In genomic region chr1:153566414-153567371, GRCh38 we compare ENCODE assay signal across 8 cellular contexts. TPM values are rescaled to one million over a fixed set of nuclear protein-coding genes. Genes with fewer than 3 reads are reported as not detected.
DNase-seq lines count a peak whose midpoint lies in the region; ATAC-seq and TF ChIP-seq lines count a peak whose summit lies in the region.

No MANE protein-coding gene starts in this region.

- no peaks in the 10 kb centered on the region for H3K36me3 Mint-ChIP-seq in H9 (ENCODE audit: insufficient read depth in 1 of 3, low read depth in 3 of 3)

- no peak overlapping the region for H3K27ac ChIP-seq in H9 (ENCODE audit: insufficient read length, low read depth, low read length)
- peak overlapping the region; percentile 98 for H3K27ac ChIP-seq in mesenchymal stem cell (ENCODE audit: low read length, poor library complexity, severe bottlenecking)

- peaks cover 33 to 35% of the 10 kb centered on the region in 2 experiments for H3K4me1 Mint-ChIP-seq in H9

- peak overlapping the region; percentile 78 for H3K18ac ChIP-seq in H9 (ENCODE audit: insufficient read length, low read depth, low read length)
- H3K18ac ChIP-seq in mesenchymal stem cell (ENCODE audit: low read depth in 1 of 2, low read length in 2 of 2): peak overlapping the region; percentile 91 to 99

- H4K20me1 ChIP-seq in H9 (ENCODE audit: control insufficient read depth, insufficient read depth, insufficient read length): peaks cover 3% of the 10 kb centered on the region

- H3K36me3 ChIP-seq in BE2C: no peaks in the 10 kb centered on the region
- H3K36me3 ChIP-seq in mesenchymal stem cell (ENCODE audit: control insufficient read depth in 1 of 2, insufficient read depth in 2 of 2, low read depth in 1 of 2, low read length in 2 of 2): no peaks in the 10 kb centered on the region

- H3K4me2 ChIP-seq in H9 (ENCODE audit: insufficient read depth, insufficient read length, low read length): no peak overlapping the region
- H3K4me2 ChIP-seq in mesenchymal stem cell (ENCODE audit: low read length, poor library complexity, severe bottlenecking): no peak overlapping the region

- H4K91ac ChIP-seq in H9 (ENCODE audit: insufficient read length, low read depth, low read length) (no peak overlapping the region), mesenchymal stem cell (ENCODE audit: low read length) (peak overlapping the region; percentile 98)

- H3K79me1 ChIP-seq in H9 (ENCODE audit: insufficient read depth, low read depth, low read length, poor library complexity, severe bottlenecking) (no peaks in the 10 kb centered on the region), mesenchymal stem cell (replicated peaks; ENCODE audit: low read length, poor library complexity, severe bottlenecking) (peaks cover 11% of the 10 kb centered on the region)

- no peak overlapping the region for H3K23ac ChIP-seq in H9 (ENCODE audit: insufficient read length, low read depth, low read length)
- H3K23ac ChIP-seq in mesenchymal stem cell (ENCODE audit: low read length in 2 of 2): peak overlapping the region in 1 of 2 experiments; percentile 46

- H3K9me3 Mint-ChIP-seq in H9: no peaks in the 10 kb centered on the region

- H3K4me3 ChIP-seq in BE2C (ENCODE audit: low read depth, low read length) (no peak overlapping the region), mesenchymal stem cell (ENCODE audit: insufficient read depth in 1 of 2, low read depth in 1 of 2, low read length in 2 of 2) (peak overlapping the region in 1 of 2 experiments; percentile 58)

- H2BK120ac ChIP-seq in H9 (ENCODE audit: low read depth, low read length, poor library complexity, severe bottlenecking): peak overlapping the region; percentile 39
- H2BK120ac ChIP-seq in mesenchymal stem cell (ENCODE audit: low read depth, low read length): peak overlapping the region; percentile 99

- DNase-seq in BE2C (peak; percentile 98), H9 (peak; percentile 97), NCI-H82 treated with DMSO at 0.1 percent for 48 hours (lab: John Stamatoyannopoulos, UW; ENCODE audit: unreplicated experiment) (peak; percentile 91), mesenchymal stem cell (peak; percentile 98)
- DNase-seq in activated CD8-positive, alpha-beta memory T cell treated with anti-CD3 and anti-CD28 coated beads for 4 hours (ENCODE audit: low read depth in 2 of 2): peak; percentile 83 to 88
- peak; percentile 65 for DNase-seq in effector CD4-positive, alpha-beta T cell
- DNase-seq in stimulated activated CD8-positive, alpha-beta memory T cell treated with anti-CD3 and anti-CD28 coated beads, Interleukin-12 subunit alpha, Interleukin-12 subunit beta, amount 100 ng/mL, for 24 hours (ENCODE audit: extremely low read depth): peak; percentile 63

- no peak overlapping the region for H2BK5ac ChIP-seq in H9 (ENCODE audit: insufficient read length, low read length)
- peak overlapping the region; percentile 99 for H2BK5ac ChIP-seq in mesenchymal stem cell (ENCODE audit: low read depth, low read length, poor library complexity, severe bottlenecking)

- H2AK5ac ChIP-seq in H9 (ENCODE audit: insufficient read length, low read length): no peak overlapping the region
- H2AK5ac ChIP-seq in mesenchymal stem cell (ENCODE audit: low read length, severe bottlenecking): peak overlapping the region; percentile 99

- peaks cover 34% of the 10 kb centered on the region for H3K4me1 ChIP-seq in BE2C
- H3K4me1 ChIP-seq in H9 (ENCODE audit: insufficient read depth, low read length): peaks cover 7% of the 10 kb centered on the region; the same call in 1 of the 2 replicates
- peaks cover 45% of the 10 kb centered on the region for H3K4me1 ChIP-seq in mesenchymal stem cell (ENCODE audit: control insufficient read depth, insufficient read depth, low read depth, low read length)

- H3K4me3 Mint-ChIP-seq in H9: peak overlapping the region in 1 of 2 experiments; percentile 34; a peak in 1 of 5 replicates

- H2AFZ ChIP-seq in H9 (ENCODE audit: low read length) (no peak overlapping the region), mesenchymal stem cell (ENCODE audit: low read depth, low read length) (no peak overlapping the region)

- H4K8ac ChIP-seq in H9 (replicated peaks; ENCODE audit: insufficient read length, low read depth, low read length): no peak overlapping the region
- peak overlapping the region; percentile 90 for H4K8ac ChIP-seq in mesenchymal stem cell (ENCODE audit: low read length)

- H2BK20ac ChIP-seq in H9 (ENCODE audit: low read depth, low read length, poor library complexity, severe bottlenecking): no peak overlapping the region

- peaks cover 15% of the 10 kb centered on the region for H3K27me3 Mint-ChIP-seq in H9 (ENCODE audit: low read depth)

- peak overlapping the region; percentile 85 for H3K14ac ChIP-seq in H9 (ENCODE audit: insufficient read depth, low read length)
- peak overlapping the region in 1 of 2 experiments; percentile 89 for H3K14ac ChIP-seq in mesenchymal stem cell (ENCODE audit: low read length in 2 of 2)

- H3K4ac ChIP-seq in H9 (ENCODE audit: low read depth, low read length): no peak overlapping the region
- H3K4ac ChIP-seq in mesenchymal stem cell (ENCODE audit: low read depth in 1 of 2, low read length in 2 of 2): peak overlapping the region; percentile 96 to 100

- no peak overlapping the region for H3K56ac ChIP-seq in H9 (ENCODE audit: insufficient read length, low read depth, low read length)

- peak overlapping the region; percentile 46 for H2BK12ac ChIP-seq in H9 (ENCODE audit: insufficient read length, low read depth, low read length)
- H2BK12ac ChIP-seq in mesenchymal stem cell (ENCODE audit: low read length in 2 of 2): peak overlapping the region; percentile 94 to 100

- no peaks in the 10 kb centered on the region for H3K27me3 ChIP-seq in BE2C
- no peaks in the 10 kb centered on the region for H3K27me3 ChIP-seq in H9 (ENCODE audit: insufficient read depth, low read length)
- no peaks in the 10 kb centered on the region for H3K27me3 ChIP-seq in mesenchymal stem cell (ENCODE audit: control insufficient read depth in 1 of 2, insufficient read depth in 1 of 2, low read length in 2 of 2)

- no peaks in the 10 kb centered on the region for H3K79me2 ChIP-seq in H9 (ENCODE audit: insufficient read depth, low read length)

- H3K9me3 ChIP-seq in BE2C: no peaks in the 10 kb centered on the region
- no peaks in the 10 kb centered on the region for H3K9me3 ChIP-seq in H9 (ENCODE audit: control insufficient read depth, low read depth, low read length)
- H3K9me3 ChIP-seq in mesenchymal stem cell (ENCODE audit: control insufficient read depth, low read length): no peaks in the 10 kb centered on the region

- TF ChIP-seq CTCF in BE2C (IDR thresholded peaks at IDR 0.05; ENCODE audit: low read depth, low read length) (no peak), H9 (conservative IDR thresholded peaks at IDR 0.05) (no peak)

- WGBS in H9 (ENCODE audit: extremely low coverage, insufficient read length, low lambda C conversion rate): no CpG with 5 or more reads among the region's 16 CpGs
- 24% methylated on average over 16 of the region's 16 CpGs for WGBS in mesenchymal stem cell

- no peak overlapping the region for H3T11ph ChIP-seq in H9 (ENCODE audit: low read length)

- H3K9ac ChIP-seq in H9 (ENCODE audit: extremely low read depth, insufficient read length, low read length) (no peak overlapping the region), mesenchymal stem cell (ENCODE audit: low read length) (peak overlapping the region; percentile 89)

- no peak overlapping the region for H2BK15ac ChIP-seq in H9 (ENCODE audit: low read depth, low read length)
- H2BK15ac ChIP-seq in mesenchymal stem cell (ENCODE audit: low read depth, poor library complexity, severe bottlenecking): peak overlapping the region; percentile 45

- no peak for ATAC-seq in GM21381 (IDR thresholded peaks at IDR 0.05; ENCODE audit: unreplicated experiment)

- H3K27ac Mint-ChIP-seq in H9: peak overlapping the region; percentile 51 to 97 (median 76); a peak in 3 of 7 replicates

- H3K23me2 ChIP-seq in H9 (ENCODE audit: insufficient read length, low read depth, low read length, poor library complexity, severe bottlenecking): no peaks in the 10 kb centered on the region

- H4K5ac ChIP-seq in H9 (ENCODE audit: insufficient read length, low read depth, low read length): no peak overlapping the region

RNA-seq across cellular contexts. Expression of gene S100A2, which starts 1.0 kb away (rescaled TPM):
- 5.6 TPM for polyA plus RNA-seq in BE2C (2012; ENCODE audit: insufficient read depth, insufficient read length, low read depth)
- 0.57 and 0.92 TPM in 2 replicates for total RNA-seq in H9 (2021)
- polyA plus RNA-seq in mesenchymal stem cell (2013, experiment 1 of 2): 8.6 TPM
- 7.0 TPM for polyA plus RNA-seq in mesenchymal stem cell (2013, experiment 2 of 2)

RNA-seq across cellular contexts. Expression of gene S100A3, which starts 17.6 kb away (rescaled TPM):
- polyA plus RNA-seq in BE2C (2012; ENCODE audit: insufficient read depth, insufficient read length, low read depth): 0.69 TPM
- total RNA-seq in H9 (2021): not detected in 2 replicates
- polyA plus RNA-seq in mesenchymal stem cell (2013, experiment 1 of 2): 17.9 TPM
- 18.8 TPM for polyA plus RNA-seq in mesenchymal stem cell (2013, experiment 2 of 2)

RNA-seq across cellular contexts. Expression of gene S100A4, which starts 21.1 kb away (rescaled TPM):
- 109 TPM for polyA plus RNA-seq in BE2C (2012; ENCODE audit: insufficient read depth, insufficient read length, low read depth)
- 9.0 and 9.3 TPM in 2 replicates for total RNA-seq in H9 (2021)
- 636 TPM for polyA plus RNA-seq in mesenchymal stem cell (2013, experiment 1 of 2)
- polyA plus RNA-seq in mesenchymal stem cell (2013, experiment 2 of 2): 654 TPM

RNA-seq across cellular contexts. Expression of gene S100A5, which starts 26.0 kb away (rescaled TPM):
- polyA plus RNA-seq in BE2C (2012; ENCODE audit: insufficient read depth, insufficient read length, low read depth): not detected
- not detected in 2 replicates for total RNA-seq in H9 (2021)
- polyA plus RNA-seq in mesenchymal stem cell (2013, experiment 1 of 2): 0.08 TPM
- polyA plus RNA-seq in mesenchymal stem cell (2013, experiment 2 of 2): not detected

RNA-seq across cellular contexts. Expression of gene S100A6, which starts 30.9 kb away (rescaled TPM):
- polyA plus RNA-seq in BE2C (2012; ENCODE audit: insufficient read depth, insufficient read length, low read depth): 998 TPM
- not detected in 2 replicates for total RNA-seq in H9 (2021)
- polyA plus RNA-seq in mesenchymal stem cell (2013, experiment 1 of 2): 1,233 TPM
- 1,286 TPM for polyA plus RNA-seq in mesenchymal stem cell (2013, experiment 2 of 2)
